ENCODE assay signal across 9 cellular contexts in genomic region chr6:25369043-25369442, GRCh38.
A peak's percentile ranks its signal among the peaks of the same experiment; 100 is the strongest.
DNase-seq lines count a peak whose midpoint lies in the region; ATAC-seq and TF ChIP-seq lines count a peak whose summit lies in the region.
"Had no signal": no experiment of that assay in that cellular context is flagged by ENCODE, and none has a peak within 500 bp of the region (broad histone marks: within the 10 kb centered on the region; RNA-seq: fewer than 3 reads in every experiment).

No MANE protein-coding gene starts in this region.

- peak overlapping the region in 5 of 8 donors; percentile 69 to 97 (median 94) for H3K27ac Mint-ChIP-seq in CD8-positive, alpha-beta memory T cell

- H3K27me3 ChIP-seq in CD8-positive, alpha-beta memory T cell (ENCODE audit: insufficient read depth, low read length, poor library complexity, severe bottlenecking) = no peaks in the 10 kb centered on the region
- H3K27me3 ChIP-seq in MM.1S (replicated peaks; ENCODE audit: insufficient read depth, low read length) (no peaks in the 10 kb centered on the region), muscle layer of duodenum (ENCODE audit: low read depth, low read length) (no peaks in the 10 kb centered on the region)

- H3K4me1 Mint-ChIP-seq in CD8-positive, alpha-beta memory T cell = peaks cover 47 to 82% (median 67%) of the 10 kb centered on the region in 3 donors

- no peaks in the 10 kb centered on the region for H4K20me1 ChIP-seq in MM.1S (ENCODE audit: insufficient read depth, low read length)

- H3K9ac ChIP-seq in MM.1S (ENCODE audit: low read length) = peak overlapping the region; percentile 80

- H3K36me3 ChIP-seq in CD8-positive, alpha-beta memory T cell (ENCODE audit: insufficient read depth, low read length) = no peaks in the 10 kb centered on the region
- H3K36me3 ChIP-seq in MM.1S (replicated peaks; ENCODE audit: insufficient read depth, low read length) = no peaks in the 10 kb centered on the region
- H3K36me3 ChIP-seq in muscle layer of duodenum (ENCODE audit: control insufficient read depth in 1 of 2, insufficient read depth in 2 of 2, low read length in 2 of 2) = no peaks in the 10 kb centered on the region

- no peak overlapping the region for H2AFZ ChIP-seq in MM.1S (ENCODE audit: low read length)

- H3K27me3 Mint-ChIP-seq in CD8-positive, alpha-beta memory T cell = no peaks in the 10 kb centered on the region

- no peak for DNase-seq in CD8-positive, alpha-beta memory T cell
- DNase-seq in MM.1S = no peak
- DNase-seq in cerebellar cortex (ENCODE audit: low spot score) = peak; percentile 52
- no peak for DNase-seq in NCI-H1417 treated with DMSO at 0.1 percent for 48 hours (lab: John Stamatoyannopoulos, UW)
- no peak for DNase-seq in hepatic stellate cell (ENCODE audit: low spot score)
- DNase-seq: T1000 had no signal

- peak overlapping the region in 5 of 7 donors; percentile 43 to 74 (median 69) for H3K4me3 Mint-ChIP-seq in CD8-positive, alpha-beta memory T cell

- POLR2A ChIA-PET in CD8-positive, alpha-beta memory T cell (lab: Charles Lee) = interaction anchor here (0.5 to 1.0 kb wide), 2 partner anchors 90 to 218 kb away, joined by 3 to 11 read pairs; partner anchors contain the start of gene CARMIL1

- H3K9me3 Mint-ChIP-seq in CD8-positive, alpha-beta memory T cell = no peaks in the 10 kb centered on the region

- H3K4me3 ChIP-seq in CD8-positive, alpha-beta memory T cell (ENCODE audit: low read length) = no peak overlapping the region
- H3K4me3 ChIP-seq in MM.1S (ENCODE audit: low read length) = peak overlapping the region; percentile 59
- no peak overlapping the region for H3K4me3 ChIP-seq in muscle layer of duodenum (ENCODE audit: low read depth in 1 of 2, low read length in 2 of 2)

- peaks cover 98% of the 10 kb centered on the region for H3K79me2 ChIP-seq in MM.1S (ENCODE audit: low read length)

- no peaks in the 10 kb centered on the region for H3K9me2 ChIP-seq in MM.1S (replicated peaks; ENCODE audit: insufficient read depth, low read length)

- peaks cover 63% of the 10 kb centered on the region for H3F3A ChIP-seq in MM.1S (ENCODE audit: insufficient read depth, low read length)

- CTCF ChIA-PET in CD8-positive, alpha-beta memory T cell (lab: Charles Lee) = interaction anchor here (1.0 to 1.8 kb wide), 3 partner anchors 32 to 110 kb away, joined by 3 to 5 read pairs (median 4); no protein-coding TSS in a partner anchor

- H3K4me2 ChIP-seq in MM.1S (ENCODE audit: low read depth, low read length) = peak overlapping the region; percentile 86

- H3K27ac ChIP-seq in CD8-positive, alpha-beta memory T cell (ENCODE audit: low read depth, low read length) = no peak overlapping the region
- H3K27ac ChIP-seq in MM.1S (ENCODE audit: low read length) (peak overlapping the region; percentile 97), muscle layer of duodenum (ENCODE audit: low read length) (peak overlapping the region; percentile 64)

- H3K4me1 ChIP-seq in CD8-positive, alpha-beta memory T cell (ENCODE audit: insufficient read depth, low read length) = peaks cover 48% of the 10 kb centered on the region
- peaks cover 52% of the 10 kb centered on the region for H3K4me1 ChIP-seq in MM.1S (ENCODE audit: low read length)
- H3K4me1 ChIP-seq in muscle layer of duodenum (ENCODE audit: control insufficient read depth in 1 of 2, insufficient read depth in 2 of 2, low read length in 2 of 2) = peaks cover 0 to 9% of the 10 kb centered on the region in 2 donors

- peaks cover 0 to 7% (median 1%) of the 10 kb centered on the region in 3 donors for H3K36me3 Mint-ChIP-seq in CD8-positive, alpha-beta memory T cell

- H3K9me3 ChIP-seq in CD8-positive, alpha-beta memory T cell (ENCODE audit: low read length) = no peaks in the 10 kb centered on the region
- no peaks in the 10 kb centered on the region for H3K9me3 ChIP-seq in MM.1S (replicated peaks; ENCODE audit: insufficient read depth, low read length)
- no peaks in the 10 kb centered on the region for H3K9me3 ChIP-seq in muscle layer of duodenum (ENCODE audit: control insufficient read depth in 1 of 2, low read length in 2 of 2)

- TF ChIP-seq CTCF in MM.1S (IDR thresholded peaks at IDR 0.05; ENCODE audit: low read length) = no peak

- ATAC-seq in GM18511 (IDR thresholded peaks at IDR 0.05; ENCODE audit: unreplicated experiment) (no peak), HG02973 (IDR thresholded peaks at IDR 0.05; ENCODE audit: unreplicated experiment) (no peak)
